8 cellular contexts compared by ENCODE assay signal in genomic region chr1:23544444-23545389, GRCh38. TPM values are rescaled to one million over a fixed set of nuclear protein-coding genes. Genes with fewer than 3 reads are reported as not detected.
DNase-seq lines count a peak whose midpoint lies in the region; ATAC-seq, FAIRE-seq and TF ChIP-seq lines count a peak whose summit lies in the region.

No MANE protein-coding gene starts in this region.

- FAIRE-seq in frontal cortex (lab: Jason Lieb, UNC): no peak

- H3K4me3 ChIP-seq in Loucy (ENCODE audit: low read length, poor library complexity, severe bottlenecking) (no peak overlapping the region), aorta (ENCODE audit: low read length in 2 of 2) (no peak overlapping the region)

- no peaks in the 10 kb centered on the region for H4K20me1 ChIP-seq in Loucy (ENCODE audit: insufficient read depth, low read length, poor library complexity, severe bottlenecking)

- no peaks in the 10 kb centered on the region for H3F3A ChIP-seq in Loucy (ENCODE audit: low read depth)

- no peak overlapping the region for H3K9ac ChIP-seq in Loucy (ENCODE audit: low read depth, low read length, poor library complexity, severe bottlenecking)

- H3K9me3 ChIP-seq in Loucy (ENCODE audit: insufficient read depth, low read depth, low read length): no peaks in the 10 kb centered on the region
- H3K9me3 ChIP-seq in aorta (ENCODE audit: control insufficient read depth, low read length): no peaks in the 10 kb centered on the region

- no peaks in the 10 kb centered on the region for H3K27me3 Mint-ChIP-seq in osteocyte (ENCODE audit: unreplicated experiment)

- no peaks in the 10 kb centered on the region for H3K9me3 Mint-ChIP-seq in osteocyte (ENCODE audit: unreplicated experiment)

- DNase-seq in DMS53 (lab: John Stamatoyannopoulos, UW): peak; percentile 91
- DNase-seq in SHP77 (lab: John Stamatoyannopoulos, UW): peak; percentile 64 to 73
- peak; percentile 12 to 51 (median 36) for DNase-seq in activated naive CD4-positive, alpha-beta T cell (lab: John Stamatoyannopoulos, UW)
- DNase-seq in frontal cortex (ENCODE audit: low spot score in 2 of 2): peak; percentile 59 to 73
- DNase-seq in osteocyte (ENCODE audit: extremely low spot score, unreplicated experiment): no peak
- peak; percentile 83 to 89 for DNase-seq in aorta

- no peak overlapping the region for H2AFZ ChIP-seq in Loucy (ENCODE audit: low read length)

- H3K4me1 Mint-ChIP-seq in osteocyte (ENCODE audit: unreplicated experiment): peaks cover 8% of the 10 kb centered on the region

- no peak overlapping the region for H3K27ac Mint-ChIP-seq in osteocyte (ENCODE audit: unreplicated experiment)

- H3K4me1 ChIP-seq in Loucy (ENCODE audit: insufficient read depth, low read length, poor library complexity, severe bottlenecking): no peaks in the 10 kb centered on the region
- no peaks in the 10 kb centered on the region for H3K4me1 ChIP-seq in aorta (ENCODE audit: control insufficient read depth in 1 of 2, insufficient read depth in 2 of 2, low read length in 2 of 2)

- no peaks in the 10 kb centered on the region for H3K27me3 ChIP-seq in Loucy (ENCODE audit: insufficient read depth, low read length, poor library complexity, severe bottlenecking)
- no peaks in the 10 kb centered on the region for H3K27me3 ChIP-seq in aorta (ENCODE audit: control insufficient read depth in 1 of 2, insufficient read depth in 2 of 2, low read length in 1 of 2)

- no peaks in the 10 kb centered on the region for H3K79me2 ChIP-seq in Loucy (ENCODE audit: insufficient read depth, low read length)

- no peaks in the 10 kb centered on the region for H3K36me3 Mint-ChIP-seq in osteocyte (ENCODE audit: unreplicated experiment)

- no peaks in the 10 kb centered on the region for H3K9me2 ChIP-seq in Loucy (replicated peaks; ENCODE audit: low read depth, low read length)

- no peak overlapping the region for H3K4me3 Mint-ChIP-seq in osteocyte (ENCODE audit: unreplicated experiment)

- no peaks in the 10 kb centered on the region for H3K36me3 ChIP-seq in Loucy (ENCODE audit: insufficient read depth, low read length)
- H3K36me3 ChIP-seq in aorta (ENCODE audit: control insufficient read depth in 1 of 2, insufficient read depth in 2 of 2, low read length in 1 of 2): no peaks in the 10 kb centered on the region

- H3K4me2 ChIP-seq in Loucy (ENCODE audit: low read depth, low read length, poor library complexity, severe bottlenecking): no peak overlapping the region

- intact Hi-C loops in aorta (cut with DNase I): loop anchor here (1.0 kb wide), 1 partner anchor 93 kb away; no protein-coding TSS in a partner anchor

- ATAC-seq in aorta (ENCODE audit: low FRiP score): peak; percentile 81
- ATAC-seq in HG02840 (IDR thresholded peaks at IDR 0.05; ENCODE audit: low FRiP score, unreplicated experiment): no peak

- WGBS in aorta, 2 donors: 36 to 41% methylated on average over 8 of the region's 8 CpGs

- H3K27ac ChIP-seq in aorta (ENCODE audit: low read depth in 1 of 2, low read length in 2 of 2): no peak overlapping the region

- peak; percentile 99 for TF ChIP-seq CTCF in Loucy (conservative IDR thresholded peaks at IDR 0.05; ENCODE audit: low read length)
- TF ChIP-seq CTCF in osteocyte (IDR thresholded peaks at IDR 0.05): peak; percentile 92

RNA-seq across cellular contexts. Expression of gene E2F2, which starts 13.7 kb away (rescaled TPM):
- total RNA-seq in frontal cortex (1.2 TPM), osteocyte (1.3 TPM in 2 replicates), aorta (under 1 TPM; 0.42 to 0.96 TPM)
- under 1 TPM in 1 of 2 donors, not detected in 1; 0.50 TPM for polyA plus RNA-seq in aorta

RNA-seq across cellular contexts. Expression of gene ID3, which starts 14.6 kb away (rescaled TPM):
- total RNA-seq in frontal cortex (22.4 TPM), osteocyte (73.5 and 86.9 TPM in 2 replicates), aorta (100 to 1,000 TPM; 368 to 390 TPM)
- 100 to 1,000 TPM; 349 to 603 TPM for polyA plus RNA-seq in aorta
